Comparison of ENCODE assay signal across 8 cellular contexts in genomic region chr11:47514825-47515647, GRCh38.
DNase-seq lines count a peak whose midpoint lies in the region; ATAC-seq and TF ChIP-seq lines count a peak whose summit lies in the region.

No MANE protein-coding gene starts in this region.

- peak overlapping the region; percentile 67 for H3K4me2 ChIP-seq in BLaER1

- peaks cover 94% of the 10 kb centered on the region for H3K4me1 Mint-ChIP-seq in stimulated activated naive CD8-positive, alpha-beta T cell treated with anti-CD3 and anti-CD28 coated beads, Interleukin-15, Interleukin-2, amounts not matched to agents 100 ng/mL and 50 ng/mL, for 24 hours (ENCODE audit: low read depth)

- H3K27ac Mint-ChIP-seq in stimulated activated naive CD8-positive, alpha-beta T cell treated with anti-CD3 and anti-CD28 coated beads, Interleukin-15, Interleukin-2, amounts not matched to agents 100 ng/mL and 50 ng/mL, for 24 hours: peak overlapping the region; percentile 94

- peaks cover 100% of the 10 kb centered on the region for H4K20me1 ChIP-seq in BLaER1

- H3K27ac ChIP-seq in BLaER1: no peak overlapping the region

- CTCF ChIA-PET in HEK293T (lab: Yijun Ruan, JAX): interaction anchor here (0.6 kb wide), 1 partner anchor 506 kb away, joined by 3 read pairs; no protein-coding TSS in a partner anchor

- no peak overlapping the region for H3K9ac ChIP-seq in BLaER1
- H3K9ac ChIP-seq in adipocyte (ENCODE audit: low read length): peak overlapping the region; percentile 20

- H3K36me3 ChIP-seq in BLaER1 (peaks cover 29% of the 10 kb centered on the region), adipocyte (ENCODE audit: control insufficient read depth, insufficient read depth, low read length, severe bottlenecking) (no peaks in the 10 kb centered on the region)

- H3K27me3 Mint-ChIP-seq in stimulated activated naive CD8-positive, alpha-beta T cell treated with anti-CD3 and anti-CD28 coated beads, Interleukin-15, Interleukin-2, amounts not matched to agents 100 ng/mL and 50 ng/mL, for 24 hours: no peaks in the 10 kb centered on the region

- no peaks in the 10 kb centered on the region for H3K27me3 ChIP-seq in BLaER1
- H3K27me3 ChIP-seq in adipocyte (replicated peaks; ENCODE audit: control insufficient read depth, insufficient read depth, low read length): no peaks in the 10 kb centered on the region

- H3K9me3 Mint-ChIP-seq in stimulated activated naive CD8-positive, alpha-beta T cell treated with anti-CD3 and anti-CD28 coated beads, Interleukin-15, Interleukin-2, amounts not matched to agents 100 ng/mL and 50 ng/mL, for 24 hours: no peaks in the 10 kb centered on the region

- H3K36me3 Mint-ChIP-seq in stimulated activated naive CD8-positive, alpha-beta T cell treated with anti-CD3 and anti-CD28 coated beads, Interleukin-15, Interleukin-2, amounts not matched to agents 100 ng/mL and 50 ng/mL, for 24 hours (ENCODE audit: low read depth): peaks cover 35% of the 10 kb centered on the region

- H3K4me1 ChIP-seq in BLaER1: peaks cover 88% of the 10 kb centered on the region
- H3K4me1 ChIP-seq in adipocyte (ENCODE audit: control insufficient read depth, insufficient read depth, low read length): peaks cover 78% of the 10 kb centered on the region

- H3K4me3 ChIP-seq in BLaER1 (no peak overlapping the region), adipocyte (ENCODE audit: low read length) (peak overlapping the region; percentile 27)

- DNase-seq in NCI-H446 (lab: John Stamatoyannopoulos, UW) (peak; percentile 29 to 80), adipocyte (ENCODE audit: low read depth) (peak; percentile 69), kidney tubule cell (ENCODE audit: low spot score) (peak; percentile 47), HEK293T (ENCODE audit: extremely low spot score) (no peak)

- POLR2A ChIA-PET in HEK293T (lab: Yijun Ruan, JAX): no interaction called here

- H3K9me3 ChIP-seq in BLaER1 (no peaks in the 10 kb centered on the region), adipocyte (ENCODE audit: control insufficient read depth, low read length) (no peaks in the 10 kb centered on the region)

- peak; percentile 42 for ATAC-seq in GM21576 (IDR thresholded peaks at IDR 0.05; ENCODE audit: unreplicated experiment)
- ATAC-seq in GM21381 (IDR thresholded peaks at IDR 0.05; ENCODE audit: unreplicated experiment): no peak

- H3K4me3 Mint-ChIP-seq in stimulated activated naive CD8-positive, alpha-beta T cell treated with anti-CD3 and anti-CD28 coated beads, Interleukin-15, Interleukin-2, amounts not matched to agents 100 ng/mL and 50 ng/mL, for 24 hours: peak overlapping the region; percentile 52

TF ChIP-seq in HEK293T, 16 proteins besides CTCF, POLR2A, EP300 and RAD21:
- no peak for TF ChIP-seq ARNT (IDR thresholded peaks at IDR 0.05)
- no peak for TF ChIP-seq PKNOX1 (IDR thresholded peaks at IDR 0.05)
- no peak for TF ChIP-seq ELF4 (IDR thresholded peaks at IDR 0.05)
- no peak for TF ChIP-seq FOXA1 (IDR thresholded peaks at IDR 0.05)
- no peak for TF ChIP-seq HDGF (IDR thresholded peaks at IDR 0.05; ENCODE audit: borderline replicate concordance)
- no peak for TF ChIP-seq TARDBP (IDR thresholded peaks at IDR 0.05)
- TF ChIP-seq LEF1 (IDR thresholded peaks at IDR 0.05; ENCODE audit: borderline replicate concordance): no peak
- no peak for TF ChIP-seq SUZ12 (IDR thresholded peaks at IDR 0.05)
- no peak for TF ChIP-seq NFRKB (IDR thresholded peaks at IDR 0.05)
- no peak for TF ChIP-seq CTBP1 (IDR thresholded peaks at IDR 0.05; ENCODE audit: borderline replicate concordance)
- no peak for TF ChIP-seq SP1 (IDR thresholded peaks at IDR 0.05)
- TF ChIP-seq BHLHE40 (IDR thresholded peaks at IDR 0.05; ENCODE audit: borderline replicate concordance): no peak
- no peak for TF ChIP-seq ZNF384 (IDR thresholded peaks at IDR 0.05)
- no peak for TF ChIP-seq L3MBTL2 (conservative IDR thresholded peaks at IDR 0.05)
TF ChIP-seq in HEK293T: peak in this region for 0.
